In genomic region chr5:174693697-174694400, GRCh38 we compare ENCODE assay signal across 21 cellular contexts. TPM values are rescaled to one million over a fixed set of nuclear protein-coding genes. Genes with fewer than 3 reads are reported as not detected.
DNase-seq lines count a peak whose midpoint lies in the region; TF ChIP-seq lines count a peak whose summit lies in the region.
"Had no signal": no experiment of that assay in that cellular context is flagged by ENCODE, and none has a peak within 500 bp of the region (broad histone marks: within the 10 kb centered on the region; RNA-seq: fewer than 3 reads in every experiment).

No MANE protein-coding gene starts in this region.

- H3K4me2 ChIP-seq in osteoblast (ENCODE audit: insufficient read depth, low read length), result no peak overlapping the region

- H3K4me3 Mint-ChIP-seq in Calu3 (ENCODE audit: low read depth, unreplicated experiment), result peak overlapping the region; percentile 18
- H3K4me3 Mint-ChIP-seq in endothelial cell (ENCODE audit: unreplicated experiment), result no peak overlapping the region
- H3K4me3 Mint-ChIP-seq in activated T-cell treated with anti-CD3 and anti-CD28 coated beads, Interleukin-2, amount 50 U/mL, for 24 hours, result no peak overlapping the region
- H3K4me3 Mint-ChIP-seq: activated T-helper 17 cell treated with anti-CD3 and anti-CD28 coated beads, Interleukin-2, amount 50 U/mL, for 72 hours had no signal

- peaks cover 3% of the 10 kb centered on the region for H3K36me3 Mint-ChIP-seq in Calu3 (ENCODE audit: insufficient read depth, unreplicated experiment)
- peaks cover 4% of the 10 kb centered on the region for H3K36me3 Mint-ChIP-seq in endothelial cell (ENCODE audit: low read depth, unreplicated experiment)
- H3K36me3 Mint-ChIP-seq in activated T-cell treated with anti-CD3 and anti-CD28 coated beads, Interleukin-2, amount 50 U/mL, for 24 hours (ENCODE audit: low read depth), result no peaks in the 10 kb centered on the region

- no peaks in the 10 kb centered on the region for H3K4me1 ChIP-seq in osteoblast (ENCODE audit: insufficient read depth, low read length)
- no peaks in the 10 kb centered on the region for H3K4me1 ChIP-seq in right atrium auricular region

- intact Hi-C loops in Calu3 (cut with micrococcal nuclease; ENCODE audit: unreplicated experiment), result loop anchor here (5.0 kb wide), 1 partner anchor 92 kb away; no protein-coding TSS in a partner anchor

- H3K79me2 ChIP-seq in osteoblast (ENCODE audit: insufficient read depth, low read length), result no peaks in the 10 kb centered on the region

- H3K9me3 Mint-ChIP-seq in Calu3 (ENCODE audit: low read depth, unreplicated experiment) (no peaks in the 10 kb centered on the region), endothelial cell (ENCODE audit: unreplicated experiment) (no peaks in the 10 kb centered on the region)
- no peaks in the 10 kb centered on the region for H3K9me3 Mint-ChIP-seq in activated T-cell treated with anti-CD3 and anti-CD28 coated beads, Interleukin-2, amount 50 U/mL, for 24 hours
- H3K9me3 Mint-ChIP-seq: activated T-helper 17 cell treated with anti-CD3 and anti-CD28 coated beads, Interleukin-2, amount 50 U/mL, for 72 hours had no signal

- no peaks in the 10 kb centered on the region for H4K20me1 ChIP-seq in osteoblast (ENCODE audit: insufficient read depth, low read length)

- no peaks in the 10 kb centered on the region for H3K36me3 ChIP-seq in osteoblast (ENCODE audit: insufficient read depth, low read length)
- H3K36me3 ChIP-seq in right atrium auricular region, result no peaks in the 10 kb centered on the region
- H3K36me3 ChIP-seq: heart left ventricle, ovary had no signal

- H2AFZ ChIP-seq in osteoblast (ENCODE audit: low read length), result no peak overlapping the region

- H3K27me3 Mint-ChIP-seq in Calu3 (ENCODE audit: unreplicated experiment), result peaks cover 21% of the 10 kb centered on the region
- peaks cover 6% of the 10 kb centered on the region for H3K27me3 Mint-ChIP-seq in endothelial cell (ENCODE audit: unreplicated experiment)
- peaks cover 70% of the 10 kb centered on the region for H3K27me3 Mint-ChIP-seq in activated T-cell treated with anti-CD3 and anti-CD28 coated beads, Interleukin-2, amount 50 U/mL, for 24 hours

- H3K27me3 ChIP-seq in osteoblast (ENCODE audit: insufficient read depth, low read length), result peaks cover 4% of the 10 kb centered on the region
- peaks cover 0 to 4% of the 10 kb centered on the region in 2 donors for H3K27me3 ChIP-seq in right atrium auricular region
- H3K27me3 ChIP-seq: ovary had no signal

- H3K4me3 ChIP-seq in osteoblast (ENCODE audit: insufficient read depth, low read length), result no peak overlapping the region
- H3K4me3 ChIP-seq in right atrium auricular region, result no peak overlapping the region
- H3K4me3 ChIP-seq: ovary, skin epidermis had no signal

- peaks cover 34% of the 10 kb centered on the region for H3K4me1 Mint-ChIP-seq in Calu3 (ENCODE audit: low read depth, unreplicated experiment)
- H3K4me1 Mint-ChIP-seq in endothelial cell (ENCODE audit: unreplicated experiment), result peaks cover 11% of the 10 kb centered on the region
- peaks cover 4% of the 10 kb centered on the region for H3K4me1 Mint-ChIP-seq in activated T-cell treated with anti-CD3 and anti-CD28 coated beads, Interleukin-2, amount 50 U/mL, for 24 hours (ENCODE audit: low read depth)
- H3K4me1 Mint-ChIP-seq: activated T-helper 17 cell treated with anti-CD3 and anti-CD28 coated beads, Interleukin-2, amount 50 U/mL, for 72 hours had no signal

- H3K27ac ChIP-seq in osteoblast (ENCODE audit: low read depth, low read length) (no peak overlapping the region), right atrium auricular region (no peak overlapping the region)
- H3K27ac ChIP-seq: heart left ventricle, ovary, skin epidermis had no signal

- BruUV-seq in Calu3 (replicated peaks; lab: Mats Ljungman, UMichigan), result no TSS peak

- DNase-seq in Calu3 (peak; percentile 70), LoVo (ENCODE audit: low spot score) (peak; percentile 75), endothelial cell (ENCODE audit: low spot score) (no peak), osteoblast (ENCODE audit: insufficient read length, low spot score, missing footprints) (peak; percentile 36), right atrium auricular region (ENCODE audit: low spot score) (no peak), glomerular visceral epithelial cell (ENCODE audit: extremely low spot score) (no peak)
- DNase-seq in activated T-cell treated with anti-CD3 and anti-CD28 coated beads, Interleukin-2, amount 50 U/mL, for 24 hours, result no peak
- DNase-seq in activated T-cell treated with anti-CD3 and anti-CD28 coated beads, Interleukin-2, amount 50 U/mL, for 48 hours, result no peak
- DNase-seq: activated CD8-positive, alpha-beta memory T cell treated with anti-CD3 and anti-CD28 coated beads for 24 hours; central memory CD4-positive, alpha-beta T cell; effector CD8-positive, alpha-beta T cell; GF-D8; heart left ventricle; MV-4-11; NCI-H2107; ovary; stimulated activated CD4-positive, alpha-beta T cell treated with anti-CD3 and anti-CD28 coated beads, Interleukin-4, amount 100 ng/mL, for 24 hours had no signal

- no peak for TF ChIP-seq CTCF in Calu3 (IDR thresholded peaks at IDR 0.05; ENCODE audit: unreplicated experiment)
- no peak for TF ChIP-seq CTCF in endothelial cell (IDR thresholded peaks at IDR 0.05; ENCODE audit: unreplicated experiment)
- TF ChIP-seq CTCF in osteoblast (IDR thresholded peaks at IDR 0.05; ENCODE audit: extremely low read depth, low read depth, low read length), result no peak
- TF ChIP-seq CTCF in right atrium auricular region (IDR thresholded peaks at IDR 0.05), result no peak

- CTCF ChIA-PET in Calu3 (lab: Charles Lee), result interaction anchor here (0.6 to 1.5 kb wide), 4 partner anchors 10 to 274 kb away, joined by 3 to 5 read pairs (median 4); no protein-coding TSS in a partner anchor

- H3K9me3 ChIP-seq in osteoblast (ENCODE audit: low read depth, low read length), result no peaks in the 10 kb centered on the region
- H3K9me3 ChIP-seq in right atrium auricular region, result no peaks in the 10 kb centered on the region
- H3K9me3 ChIP-seq: heart left ventricle, ovary had no signal

- peak overlapping the region; percentile 39 for H3K27ac Mint-ChIP-seq in Calu3 (ENCODE audit: unreplicated experiment)
- peak overlapping the region; percentile 2 for H3K27ac Mint-ChIP-seq in endothelial cell (ENCODE audit: unreplicated experiment)
- H3K27ac Mint-ChIP-seq in activated T-cell treated with anti-CD3 and anti-CD28 coated beads, Interleukin-2, amount 50 U/mL, for 24 hours, result no peak overlapping the region
- H3K27ac Mint-ChIP-seq: activated T-helper 17 cell treated with anti-CD3 and anti-CD28 coated beads, Interleukin-2, amount 50 U/mL, for 72 hours; IgD-negative memory B cell had no signal

RNA-seq across cellular contexts. Expression of gene MSX2, which starts 30.5 kb away (rescaled TPM):
- total RNA-seq in Calu3 (2022) (8.4 and 10.4 TPM in 2 replicates), endothelial cell (ENCODE audit: unreplicated experiment) (0.56 TPM), osteoblast (1.5 and 2.2 TPM in 2 replicates), right atrium auricular region (1 to 10 TPM; 2.6 to 3.4 TPM)
- total RNA-seq: activated T-helper 17 cell treated with anti-CD3 and anti-CD28 coated beads, Interleukin-2, amount 50 U/mL, for 72 hours; temporal lobe had no signal

Comparison
In these comparisons a context has a peak if more than half of its experiments do, and no peak if none do; other contexts are left out.
1. DNase-seq: peak in Calu3 (single experiment), LoVo (single experiment) and osteoblast (single experiment); none in endothelial cell (single experiment), activated T-cell treated with anti-CD3 and anti-CD28 coated beads, Interleukin-2, amount 50 U/mL, for 24 hours (single experiment), right atrium auricular region (single experiment), glomerular visceral epithelial cell (single experiment) and activated T-cell treated with anti-CD3 and anti-CD28 coated beads, Interleukin-2, amount 50 U/mL, for 48 hours (0 of 2).